31 cellular contexts compared by ENCODE assay signal in genomic region chr6:14537061-14537460, GRCh38.
"Had no signal": no experiment of that assay in that cellular context is flagged by ENCODE, and none has a peak within 500 bp of the region (broad histone marks: within the 10 kb centered on the region; RNA-seq: fewer than 3 reads in every experiment).

No MANE protein-coding gene starts in this region.

- H3K4me3 ChIP-seq: ascending aorta, Peyer's patch, SJSA1 had no signal

- H3K9me3 ChIP-seq: ascending aorta, Peyer's patch, SK-N-SH had no signal

- H3K27ac ChIP-seq: ascending aorta, KMS-11, Peyer's patch, SJSA1, VCaP had no signal

- H3K9ac ChIP-seq: KMS-11, SK-N-SH had no signal

- H3K4me2 ChIP-seq: KMS-11, SK-N-SH had no signal

- DNase-seq: activated B cell treated with CpG ODN at 0.5 μM for 24 hours; activated CD4-positive, alpha-beta memory T cell treated with anti-CD3 and anti-CD28 coated beads, Interleukin-2, amount 10 ng/mL, durations not matched to agents 7 days and 5 days; activated CD4-positive, alpha-beta T cell treated with anti-CD3 and anti-CD28 coated beads for 48 hours; activated CD4-positive, CD25-positive, alpha-beta regulatory T cell treated with anti-CD3 and anti-CD28 coated beads, Interleukin-2, amount 50 U/mL, for 72 hours; activated CD8-positive, alpha-beta memory T cell treated with anti-CD3 and anti-CD28 coated beads for 24 hours; activated CD8-positive, alpha-beta memory T cell treated with anti-CD3 and anti-CD28 coated beads, Interleukin-2, amount 10 ng/mL, durations not matched to agents 7 days and 5 days; activated CD8-positive, alpha-beta memory T cell treated with anti-CD3 and anti-CD28 coated beads, Interleukin-2, amount 50 U/mL, for 48 hours; activated effector memory CD4-positive, alpha-beta T cell treated with Interleukin-2 at 50 U/mL for 16 hours; activated naive CD4-positive, alpha-beta T cell; activated naive CD4-positive, alpha-beta T cell treated with anti-CD3 and anti-CD28 coated beads, Interleukin-2, amount 50 U/mL, for 16 hours; activated naive CD8-positive, alpha-beta T cell treated with anti-CD3 and anti-CD28 coated beads for 36 hours; activated T-cell treated with anti-CD3 and anti-CD28 coated beads, Interleukin-2, amount 50 U/mL, for 48 hours; amygdala; MM.1S; MV-4-11; NCI-H1092; NCI-H1436 treated with DMSO at 0.1 percent for 48 hours; NCI-H1694 treated with DMSO at 0.1 percent for 48 hours; NCI-H345; NCI-H524 treated with DMSO at 0.1 percent for 48 hours; PC-3; RPMI8226; SHP77 treated with DMSO at 0.1 percent for 48 hours; SK-N-SH; T-cell; T-helper 17 cell had no signal

- H3K27me3 ChIP-seq: ascending aorta, Peyer's patch, SJSA1 had no signal

- ATAC-seq: activated CD8-positive, alpha-beta memory T cell treated with anti-CD3 and anti-CD28 coated beads, Interleukin-2, amount 10 ng/mL, durations not matched to agents 7 days and 5 days; PC-3; T-cell; T-helper 17 cell had no signal

- H3K36me3 ChIP-seq: ascending aorta, Peyer's patch, SJSA1 had no signal

- H3K4me1 ChIP-seq: SJSA1 had no signal
